ENCODE assay signal across 24 cellular contexts in the genomic region with DNA sequence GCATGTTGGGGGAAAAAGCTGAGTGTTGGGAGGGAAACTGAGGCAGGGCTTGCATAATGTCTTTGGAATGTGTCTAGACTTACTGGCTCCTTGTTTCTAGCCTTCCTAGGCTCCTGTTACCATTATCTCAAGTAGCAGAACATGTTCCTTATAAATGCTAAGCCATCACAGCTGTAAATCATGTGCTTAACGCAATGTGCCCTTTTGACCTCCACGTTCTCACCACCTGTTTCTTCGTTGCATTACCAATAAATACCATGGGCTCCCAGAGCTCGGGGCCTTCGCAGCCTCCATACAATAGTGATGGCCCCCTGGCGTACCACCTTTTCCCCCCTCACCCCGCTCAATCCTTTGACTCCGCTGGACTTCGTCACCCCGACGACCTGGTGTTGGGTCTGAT.
"Had no signal": no experiment of that assay in that cellular context is flagged by ENCODE, and none has a peak within 500 bp of the region (broad histone marks: within the 10 kb centered on the region; RNA-seq: fewer than 3 reads in every experiment).

No MANE protein-coding gene starts in this region.

- H3K27ac Mint-ChIP-seq: activated CD8-positive, alpha-beta T cell treated with anti-CD3 and anti-CD28 coated beads, Interleukin-2, amount 10 ng/mL, durations not matched to agents 7 days and 5 days; activated naive CD8-positive, alpha-beta T cell treated with anti-CD3 and anti-CD28 coated beads, Interleukin-2, amount 10 ng/mL, durations not matched to agents 7 days and 5 days; T-helper 1 cell treated with Interleukin-12 subunit alpha and Interleukin-12 subunit beta and Interleukin-4 antibody, amounts not matched to agents 30 μg/mL and 1 μg/mL, for 36 hours; WTC11 had no signal

- H3K9me3 Mint-ChIP-seq: activated naive CD8-positive, alpha-beta T cell treated with anti-CD3 and anti-CD28 coated beads, Interleukin-2, amount 10 ng/mL, durations not matched to agents 7 days and 5 days; T-helper 1 cell treated with Interleukin-12 subunit alpha and Interleukin-12 subunit beta and Interleukin-4 antibody, amounts not matched to agents 30 μg/mL and 1 μg/mL, for 36 hours had no signal

- H3K9me3 ChIP-seq: adrenal gland, Peyer's patch, SJSA1 had no signal

- H3K27me3 Mint-ChIP-seq: activated naive CD8-positive, alpha-beta T cell treated with anti-CD3 and anti-CD28 coated beads, Interleukin-2, amount 10 ng/mL, durations not matched to agents 7 days and 5 days had no signal

- DNase-seq: activated CD4-positive, alpha-beta T cell treated with anti-CD3 and anti-CD28 coated beads for 48 hours; activated CD4-positive, alpha-beta T cell treated with anti-CD3 and anti-CD28 coated beads, Interleukin-2, amount 50 U/mL, for 4 hours; activated CD4-positive, CD25-positive, alpha-beta regulatory T cell treated with anti-CD3 and anti-CD28 coated beads, Interleukin-2, amount 50 U/mL, for 72 hours; activated CD8-positive, alpha-beta memory T cell treated with anti-CD3 and anti-CD28 coated beads, Interleukin-2, amount 50 U/mL, for 48 hours; activated CD8-positive, alpha-beta T cell treated with anti-CD3 and anti-CD28 coated beads, Interleukin-2, amount 10 ng/mL, durations not matched to agents 7 days and 5 days; activated naive CD4-positive, alpha-beta T cell treated with anti-CD3 and anti-CD28 coated beads, Interleukin-2, amount 50 U/mL, for 16 hours; activated naive CD8-positive, alpha-beta T cell treated with anti-CD3 and anti-CD28 coated beads, Interleukin-2, amount 10 ng/mL, durations not matched to agents 7 days and 5 days; activated T-cell treated with anti-CD3 and anti-CD28 coated beads, Interleukin-2, amount 50 U/mL, for 1 hour; adrenal gland; anterior cingulate cortex; caudate nucleus; KG1; NCI-H1092; NCI-H1417; NCI-H1930; NCI-H2171 treated with DMSO at 0.1 percent for 48 hours; NCI-H226; NCI-H526 treated with DMSO at 0.1 percent for 48 hours; Peyer's patch; Right ventricle myocardium superior had no signal

- H3K36me3 Mint-ChIP-seq: activated naive CD8-positive, alpha-beta T cell treated with anti-CD3 and anti-CD28 coated beads, Interleukin-2, amount 10 ng/mL, durations not matched to agents 7 days and 5 days had no signal

- H3K36me3 ChIP-seq: adrenal gland, Peyer's patch, SJSA1 had no signal

- H3K4me3 ChIP-seq: adrenal gland, Peyer's patch, SJSA1 had no signal

- ATAC-seq: activated CD8-positive, alpha-beta T cell treated with anti-CD3 and anti-CD28 coated beads, Interleukin-2, amount 10 ng/mL, durations not matched to agents 7 days and 5 days; WTC11 had no signal

- H3K4me1 ChIP-seq: adrenal gland, Peyer's patch, SJSA1 had no signal

- H3K27ac ChIP-seq: adrenal gland, Peyer's patch, RWPE1, SJSA1 had no signal

- H3K27me3 ChIP-seq: adrenal gland, Peyer's patch, SJSA1 had no signal

- H3K4me1 Mint-ChIP-seq: activated naive CD8-positive, alpha-beta T cell treated with anti-CD3 and anti-CD28 coated beads, Interleukin-2, amount 10 ng/mL, durations not matched to agents 7 days and 5 days had no signal

- H3K4me3 Mint-ChIP-seq: activated CD8-positive, alpha-beta T cell treated with anti-CD3 and anti-CD28 coated beads, Interleukin-2, amount 10 ng/mL, durations not matched to agents 7 days and 5 days; activated naive CD8-positive, alpha-beta T cell treated with anti-CD3 and anti-CD28 coated beads, Interleukin-2, amount 10 ng/mL, durations not matched to agents 7 days and 5 days; T-helper 1 cell treated with Interleukin-12 subunit alpha and Interleukin-12 subunit beta and Interleukin-4 antibody, amounts not matched to agents 30 μg/mL and 1 μg/mL, for 36 hours; WTC11 had no signal
